1 cellular context compared by ENCODE assay signal in genomic region chr17:80545499-80545826, GRCh38.
TF ChIP-seq lines count a peak whose summit lies in the region.

No MANE protein-coding gene starts in this region.

TF ChIP-seq in K562, 482 proteins besides CTCF, POLR2A, EP300 and RAD21 (continued from another document):
- TF ChIP-seq ZNF134 (CRISPR knock-in tag; conservative IDR thresholded peaks at IDR 0.05) = no peak
- no peak for TF ChIP-seq JUNB (CRISPR knock-in tag; conservative IDR thresholded peaks at IDR 0.05)
- peak; percentile 54; the same call in 1 of the 2 replicates for TF ChIP-seq ZNF444 (CRISPR knock-in tag; IDR thresholded peaks at IDR 0.05)
- TF ChIP-seq PRDM10 (IDR thresholded peaks at IDR 0.05; ENCODE audit: partially characterized antibody) = peak; percentile 82
- TF ChIP-seq SPI1 (IDR thresholded peaks at IDR 0.05; ENCODE audit: borderline replicate concordance, low read depth, low read length) = no peak
- 0 out of 2 replicates have a peak, but pooled peaks have one; percentile 19 for TF ChIP-seq ARID1B (IDR thresholded peaks at IDR 0.05)
- TF ChIP-seq ARID2 (IDR thresholded peaks at IDR 0.05) = 0 out of 2 replicates have a peak, but pooled peaks have one; percentile 14
- no peak for TF ChIP-seq ZNF316 (IDR thresholded peaks at IDR 0.05)
- TF ChIP-seq RHOXF2B (CRISPR knock-in tag; conservative IDR thresholded peaks at IDR 0.05) = no peak
- TF ChIP-seq NR3C1 (CRISPR knock-in tag; IDR thresholded peaks at IDR 0.05) = no peak
- TF ChIP-seq HOXB6 (CRISPR knock-in tag; IDR thresholded peaks at IDR 0.05; ENCODE audit: borderline replicate concordance) = no peak
- TF ChIP-seq SRSF9 (IDR thresholded peaks at IDR 0.05; ENCODE audit: borderline replicate concordance, low read depth, low read length) = no peak
- TF ChIP-seq KDM1A (IDR thresholded peaks at IDR 0.05) = peak in 1 of 2 experiments; percentile 92; a peak in 2 of 4 replicates
- no peak for TF ChIP-seq COPS2 (conservative IDR thresholded peaks at IDR 0.05)
- no peak for TF ChIP-seq ERF (CRISPR knock-in tag; IDR thresholded peaks at IDR 0.05)
- no peak for TF ChIP-seq PHF8 (IDR thresholded peaks at IDR 0.05; ENCODE audit: borderline replicate concordance, low read length)
- TF ChIP-seq ZNF280A (IDR thresholded peaks at IDR 0.05; ENCODE audit: low read depth, partially characterized antibody) = no peak
- no peak for TF ChIP-seq ZFPM2 (CRISPR knock-in tag; IDR thresholded peaks at IDR 0.05)
- no peak for TF ChIP-seq ZMIZ1 (IDR thresholded peaks at IDR 0.05; ENCODE audit: low read depth in 2 of 2, low read length in 2 of 2)
- TF ChIP-seq TSHZ1 (CRISPR knock-in tag; IDR thresholded peaks at IDR 0.05) = no peak
- TF ChIP-seq ZNF175 (CRISPR knock-in tag; IDR thresholded peaks at IDR 0.05; ENCODE audit: low read depth) = no peak
- TF ChIP-seq ID3 (CRISPR knock-in tag; IDR thresholded peaks at IDR 0.05) = no peak
- TF ChIP-seq ID3 (tag; IDR thresholded peaks at IDR 0.05) = no peak
- no peak for TF ChIP-seq ETV6 (IDR thresholded peaks at IDR 0.05; ENCODE audit: borderline replicate concordance in 1 of 2, low read depth in 2 of 2, low read length in 1 of 2)
- TF ChIP-seq ETV6 (CRISPR knock-in tag; IDR thresholded peaks at IDR 0.05; ENCODE audit: borderline replicate concordance) = no peak
- no peak for TF ChIP-seq ETS2 (tag; IDR thresholded peaks at IDR 0.05; ENCODE audit: borderline replicate concordance, poor library complexity, severe bottlenecking)
- TF ChIP-seq SMARCA4 (IDR thresholded peaks at IDR 0.05) = peak; percentile 49; the same call in 1 of the 2 replicates
- TF ChIP-seq MCM3 (IDR thresholded peaks at IDR 0.05) = no peak
- no peak for TF ChIP-seq HDAC2 (IDR thresholded peaks at IDR 0.05)
- TF ChIP-seq ZBED1 (IDR thresholded peaks at IDR 0.05) = no peak
- TF ChIP-seq MCM7 (IDR thresholded peaks at IDR 0.05) = no peak
- TF ChIP-seq HNRNPUL1 (IDR thresholded peaks at IDR 0.05; ENCODE audit: low read length) = no peak
- no peak for TF ChIP-seq NR1H2 (CRISPR knock-in tag; IDR thresholded peaks at IDR 0.05)
- no peak for TF ChIP-seq ZNF639 (CRISPR knock-in tag; conservative IDR thresholded peaks at IDR 0.05 in 1 of 2, IDR thresholded peaks at IDR 0.05 in 1 of 2)
- no peak for TF ChIP-seq ZNF57 (CRISPR knock-in tag; IDR thresholded peaks at IDR 0.05)
- TF ChIP-seq MLLT1 (IDR thresholded peaks at IDR 0.05) = no peak
